1 cellular context compared by ENCODE assay signal in the genomic region with DNA sequence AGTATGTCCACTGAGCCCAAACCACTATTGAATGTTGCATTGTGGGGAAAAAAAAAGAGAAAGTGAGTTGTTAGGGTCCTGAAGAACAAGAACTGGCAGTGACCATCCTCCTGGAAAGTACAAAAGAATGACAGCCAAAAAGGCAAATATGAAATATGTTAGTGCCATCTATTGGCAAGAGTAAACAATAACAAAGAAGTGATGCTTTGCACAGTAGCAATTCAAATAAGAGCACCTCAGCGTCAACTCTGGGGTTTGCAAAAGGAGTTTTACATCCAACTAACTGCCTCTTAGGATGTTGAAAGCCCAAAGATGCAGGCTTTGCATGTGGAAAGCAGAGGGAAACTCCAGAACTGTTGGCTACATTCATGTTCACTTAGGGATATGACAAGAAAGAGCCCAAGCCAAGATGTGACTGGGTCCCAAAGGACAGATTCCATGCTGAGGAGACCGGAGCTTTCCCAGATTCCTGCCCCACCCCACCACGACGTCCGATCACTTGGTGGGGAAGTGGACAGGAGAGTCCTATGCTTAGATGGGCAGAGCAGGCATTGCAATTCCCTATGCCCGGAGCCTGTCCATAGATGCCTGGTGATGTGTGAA.
TF ChIP-seq lines count a peak whose summit lies in the region.

No MANE protein-coding gene starts in this region.

TF ChIP-seq in liver, 16 proteins besides CTCF, POLR2A, EP300 and RAD21 (continued from another document):
- TF ChIP-seq, protein P1, sequence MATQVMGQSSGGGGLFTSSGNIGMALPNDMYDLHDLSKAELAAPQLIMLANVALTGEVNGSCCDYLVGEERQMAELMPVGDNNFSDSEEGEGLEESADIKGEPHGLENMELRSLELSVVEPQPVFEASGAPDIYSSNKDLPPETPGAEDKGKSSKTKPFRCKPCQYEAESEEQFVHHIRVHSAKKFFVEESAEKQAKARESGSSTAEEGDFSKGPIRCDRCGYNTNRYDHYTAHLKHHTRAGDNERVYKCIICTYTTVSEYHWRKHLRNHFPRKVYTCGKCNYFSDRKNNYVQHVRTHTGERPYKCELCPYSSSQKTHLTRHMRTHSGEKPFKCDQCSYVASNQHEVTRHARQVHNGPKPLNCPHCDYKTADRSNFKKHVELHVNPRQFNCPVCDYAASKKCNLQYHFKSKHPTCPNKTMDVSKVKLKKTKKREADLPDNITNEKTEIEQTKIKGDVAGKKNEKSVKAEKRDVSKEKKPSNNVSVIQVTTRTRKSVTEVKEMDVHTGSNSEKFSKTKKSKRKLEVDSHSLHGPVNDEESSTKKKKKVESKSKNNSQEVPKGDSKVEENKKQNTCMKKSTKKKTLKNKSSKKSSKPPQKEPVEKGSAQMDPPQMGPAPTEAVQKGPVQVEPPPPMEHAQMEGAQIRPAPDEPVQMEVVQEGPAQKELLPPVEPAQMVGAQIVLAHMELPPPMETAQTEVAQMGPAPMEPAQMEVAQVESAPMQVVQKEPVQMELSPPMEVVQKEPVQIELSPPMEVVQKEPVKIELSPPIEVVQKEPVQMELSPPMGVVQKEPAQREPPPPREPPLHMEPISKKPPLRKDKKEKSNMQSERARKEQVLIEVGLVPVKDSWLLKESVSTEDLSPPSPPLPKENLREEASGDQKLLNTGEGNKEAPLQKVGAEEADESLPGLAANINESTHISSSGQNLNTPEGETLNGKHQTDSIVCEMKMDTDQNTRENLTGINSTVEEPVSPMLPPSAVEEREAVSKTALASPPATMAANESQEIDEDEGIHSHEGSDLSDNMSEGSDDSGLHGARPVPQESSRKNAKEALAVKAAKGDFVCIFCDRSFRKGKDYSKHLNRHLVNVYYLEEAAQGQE (IDR thresholded peaks at IDR 0.05) = no peak
- TF ChIP-seq FOXA1 (IDR thresholded peaks at IDR 0.05) (no peak), HNF4A (conservative IDR thresholded peaks at IDR 0.05) (no peak), FOXA2 (IDR thresholded peaks at IDR 0.05) (no peak)
